In genomic region chr9:80292231-80292630, GRCh38 we compare ENCODE assay signal across 30 cellular contexts.
"Had no signal": no experiment of that assay in that cellular context is flagged by ENCODE, and none has a peak within 500 bp of the region (broad histone marks: within the 10 kb centered on the region; RNA-seq: fewer than 3 reads in every experiment).

No MANE protein-coding gene starts in this region.

- H3K4me1 ChIP-seq: parathyroid adenoma, right lobe of liver, sigmoid colon, spleen, suprapubic skin, testis, tibial artery, transverse colon, upper lobe of right lung, uterus had no signal

- H3K27me3 ChIP-seq: neutrophil, right lobe of liver, sigmoid colon, spleen, suprapubic skin, testis, tibial artery, transverse colon, upper lobe of right lung, uterus had no signal

- H3K27ac ChIP-seq: neutrophil, parathyroid adenoma, right lobe of liver, sigmoid colon, skin epidermis, spleen, suprapubic skin, testis, tibial artery, transverse colon, upper lobe of right lung, uterus had no signal

- H3K9me3 ChIP-seq: neutrophil, right lobe of liver, suprapubic skin, testis, tibial artery, upper lobe of right lung, uterus had no signal

- H2AFZ ChIP-seq: parathyroid adenoma had no signal

- H3K4me3 ChIP-seq: right lobe of liver, sigmoid colon, skin epidermis, smooth muscle cell, spleen, suprapubic skin, testis, tibial artery, transverse colon, upper lobe of right lung, uterus had no signal

- H3K9ac ChIP-seq: parathyroid adenoma had no signal

- ATAC-seq: naive thymus-derived CD8-positive, alpha-beta T cell; natural killer cell treated with Interleukin-12 subunit alpha and Interleukin-12 subunit beta and Interleukin-15 and Interleukin-18, amount 100 ng/mL, for 72 hours; right cardiac atrium; right lobe of liver; stimulated activated memory B cell treated with anti-CD40 and anti-IgM and Interleukin-4, amounts not matched to agents 10 μg/mL and 1 μg/mL and 100 μg/mL, for 72 hours; stimulated activated naive CD8-positive, alpha-beta T cell treated with anti-CD3 and anti-CD28 coated beads, Interleukin-15, amount 100 ng/mL, for 72 hours; stimulated activated naive CD8-positive, alpha-beta T cell treated with anti-CD3 and anti-CD28 coated beads, Interleukin-15, Interleukin-2, amounts not matched to agents 100 U/mL and 50 U/mL, for 24 hours; upper lobe of right lung had no signal

- H3K79me2 ChIP-seq: parathyroid adenoma had no signal

- H3K36me3 ChIP-seq: neutrophil, right lobe of liver, sigmoid colon, spleen, suprapubic skin, tibial artery, transverse colon, upper lobe of right lung, uterus had no signal

- DNase-seq: naive B cell; naive thymus-derived CD8-positive, alpha-beta T cell; nephron progenitor cell; nucleus accumbens; posterior cingulate gyrus; right cardiac atrium; right lobe of liver; sigmoid colon; spleen; stimulated activated CD4-positive, alpha-beta T cell treated with anti-CD3 and anti-CD28 coated beads, Interleukin-12 subunit alpha, Interleukin-12 subunit beta, amount 100 ng/mL, for 4 hours; stimulated activated CD4-positive, alpha-beta T cell treated with anti-CD3 and anti-CD28 coated beads, Interleukin-1b, Interleukin-23, amount 100 ng/mL, for 48 hours; stimulated activated CD4-positive, alpha-beta T cell treated with anti-CD3 and anti-CD28 coated beads, Interleukin-4, amount 100 ng/mL, for 1 hour; stimulated activated CD4-positive, alpha-beta T cell treated with anti-CD3 and anti-CD28 coated beads, Interleukin-4, amount 100 ng/mL, for 4 hours; stimulated activated CD8-positive, alpha-beta memory T cell treated with anti-CD3 and anti-CD28 coated beads, Interleukin-4, amount 100 ng/mL, for 48 hours; stimulated activated naive CD4-positive, alpha-beta T cell; stimulated activated naive CD8-positive, alpha-beta T cell treated with anti-CD3 and anti-CD28 coated beads, Interleukin-15, amount 100 ng/mL, for 72 hours; stimulated activated naive CD8-positive, alpha-beta T cell treated with anti-CD3 and anti-CD28 coated beads, Interleukin-15, Interleukin-2, amounts not matched to agents 100 U/mL and 50 U/mL, for 24 hours; substantia nigra; testis; tibial artery; transverse colon; upper lobe of right lung; uterus had no signal

- H3K4me2 ChIP-seq: smooth muscle cell had no signal
